Comparison of ENCODE assay signal across 1 cellular context in genomic region chr3:39406368-39407258, GRCh38.
TF ChIP-seq lines count a peak whose summit lies in the region.

RPSA (plus strand) TSS chr3:39406720; CDS start chr3:39407654, 934 bp downstream.

TF ChIP-seq in K562, 482 proteins besides CTCF, POLR2A, EP300 and RAD21 (continued from another document and continues in another):
- TF ChIP-seq ZNF318 (IDR thresholded peaks at IDR 0.05; ENCODE audit: borderline replicate concordance in 1 of 2, low read depth in 1 of 2), result no peak; a peak in 1 of 4 replicates
- no peak for TF ChIP-seq NR0B1 (IDR thresholded peaks at IDR 0.05; ENCODE audit: partially characterized antibody)
- TF ChIP-seq ZNF668 (CRISPR knock-in tag; IDR thresholded peaks at IDR 0.05), result no peak; the same call in 1 of the 2 replicates
- no peak for TF ChIP-seq CEBPB (tag; IDR thresholded peaks at IDR 0.05)
- peak; percentile 60; the same call in 1 of the 2 replicates for TF ChIP-seq E2F5 (CRISPR knock-in tag; IDR thresholded peaks at IDR 0.05)
- no peak for TF ChIP-seq SIX5 (IDR thresholded peaks at IDR 0.05; ENCODE audit: borderline replicate concordance in 1 of 2, insufficient read depth in 1 of 2, low read depth in 1 of 2, low read length in 2 of 2)
- TF ChIP-seq ZBTB33 (CRISPR knock-in tag; IDR thresholded peaks at IDR 0.05), result peak; percentile 87
- TF ChIP-seq ZNF766 (CRISPR knock-in tag; conservative IDR thresholded peaks at IDR 0.05), result peak; percentile 89
- TF ChIP-seq KAT7 (CRISPR knock-in tag; IDR thresholded peaks at IDR 0.05; ENCODE audit: borderline replicate concordance), result peak; percentile 97; the same call in 1 of the 2 replicates
- TF ChIP-seq TBP (optimal IDR thresholded peaks at IDR 0.05; ENCODE audit: low read depth, low read length), result no peak
- peak; percentile 91 for TF ChIP-seq ZNF609 (CRISPR knock-in tag; IDR thresholded peaks at IDR 0.05; ENCODE audit: borderline replicate concordance)
- TF ChIP-seq PBX2 (CRISPR knock-in tag; IDR thresholded peaks at IDR 0.05; ENCODE audit: low read depth), result no peak
- peak; percentile 63; the same call in 1 of the 2 replicates for TF ChIP-seq PBX2 (tag; conservative IDR thresholded peaks at IDR 0.05; ENCODE audit: low read depth)
- TF ChIP-seq NRF1 (conservative IDR thresholded peaks at IDR 0.05 in 1 of 2, IDR thresholded peaks at IDR 0.05 in 1 of 2), result peak; percentile 86 to 89
- TF ChIP-seq ZNF253 (CRISPR knock-in tag; conservative IDR thresholded peaks at IDR 0.05), result no peak
- no peak for TF ChIP-seq HMG20A (CRISPR knock-in tag; conservative IDR thresholded peaks at IDR 0.05)
- TF ChIP-seq ZNF699 (CRISPR knock-in tag; IDR thresholded peaks at IDR 0.05; ENCODE audit: insufficient replicate concordance), result no peak
- 0 out of 2 replicates have a peak, but pooled peaks have one; percentile 33 for TF ChIP-seq HOXB6 (CRISPR knock-in tag; IDR thresholded peaks at IDR 0.05; ENCODE audit: borderline replicate concordance)
- TF ChIP-seq STAT5B (CRISPR knock-in tag; IDR thresholded peaks at IDR 0.05), result no peak
- TF ChIP-seq ZFP36 (IDR thresholded peaks at IDR 0.05; ENCODE audit: low read depth, low read length, partially characterized antibody), result no peak
- 0 out of 2 replicates have a peak, but pooled peaks have one; percentile 87 for TF ChIP-seq NR1H2 (CRISPR knock-in tag; IDR thresholded peaks at IDR 0.05)
- TF ChIP-seq HIVEP1 (CRISPR knock-in tag; IDR thresholded peaks at IDR 0.05), result 0 out of 2 replicates have a peak, but pooled peaks have one; percentile 65
- no peak for TF ChIP-seq MCM2 (IDR thresholded peaks at IDR 0.05; ENCODE audit: low read depth)
- 0 out of 2 replicates have a peak, but pooled peaks have one; percentile 85 for TF ChIP-seq ZC3H8 (IDR thresholded peaks at IDR 0.05)
- peak; percentile 91 for TF ChIP-seq MBD2 (IDR thresholded peaks at IDR 0.05; ENCODE audit: borderline replicate concordance, low read depth)
- TF ChIP-seq ZNF639 (CRISPR knock-in tag; conservative IDR thresholded peaks at IDR 0.05 in 1 of 2, IDR thresholded peaks at IDR 0.05 in 1 of 2), result peak in 1 of 2 experiments; percentile 27; a peak in 2 of 4 replicates
- peak; percentile 93 for TF ChIP-seq ZNF589 (CRISPR knock-in tag; IDR thresholded peaks at IDR 0.05; ENCODE audit: low read depth)
- TF ChIP-seq BCOR (IDR thresholded peaks at IDR 0.05), result peak; percentile 60; the same call in 1 of the 2 replicates
- no peak; the same call in 1 of the 2 replicates for TF ChIP-seq ZNF324 (CRISPR knock-in tag; IDR thresholded peaks at IDR 0.05)
- no peak for TF ChIP-seq RBM34 (IDR thresholded peaks at IDR 0.05; ENCODE audit: borderline replicate concordance, insufficient read depth, low read length)
- peak; percentile 58; the same call in 1 of the 2 replicates for TF ChIP-seq MEF2D (tag; conservative IDR thresholded peaks at IDR 0.05; ENCODE audit: low read depth)
- peak; percentile 99 for TF ChIP-seq PCBP1 (IDR thresholded peaks at IDR 0.05; ENCODE audit: low read depth, low read length, poor library complexity, severe bottlenecking)
- TF ChIP-seq SREBF1 (IDR thresholded peaks at IDR 0.05; ENCODE audit: borderline replicate concordance, low read depth, low read length), result no peak
- no peak for TF ChIP-seq ZNF3 (CRISPR knock-in tag; IDR thresholded peaks at IDR 0.05)
- TF ChIP-seq HDAC3 (IDR thresholded peaks at IDR 0.05; ENCODE audit: borderline replicate concordance, partially characterized antibody), result peak; percentile 27
- TF ChIP-seq ZNF79 (CRISPR knock-in tag; IDR thresholded peaks at IDR 0.05; ENCODE audit: low read depth), result no peak; the same call in 1 of the 2 replicates
- TF ChIP-seq SOX6 (IDR thresholded peaks at IDR 0.05), result peak; percentile 69
